In genomic region chr7:32936686-32937085, GRCh38 we compare ENCODE assay signal across 17 cellular contexts.
"Had no signal": no experiment of that assay in that cellular context is flagged by ENCODE, and none has a peak within 500 bp of the region (broad histone marks: within the 10 kb centered on the region; RNA-seq: fewer than 3 reads in every experiment).

No MANE protein-coding gene starts in this region.

- H3K9me3 ChIP-seq: left lung, pancreas had no signal

- H3K27ac ChIP-seq: pancreas, VCaP had no signal

- DNase-seq: activated CD4-positive, alpha-beta T cell treated with anti-CD3 and anti-CD28 coated beads for 36 hours; activated naive CD4-positive, alpha-beta T cell treated with Interleukin-2 at 50 U/mL for 16 hours; central memory CD4-positive, alpha-beta T cell; dermis blood vessel endothelial cell; endodermal cell; foreskin fibroblast; head of caudate nucleus; islet precursor cell; left lung; mesendoderm; pancreas; small intestine; stimulated activated naive B cell treated with anti-CD40 and anti-IgM and Interleukin-4, amounts not matched to agents 10 μg/mL and 1 μg/mL and 100 μg/mL, for 72 hours; substantia nigra; T-helper 1 cell; trophoblast cell had no signal

- H3K4me3 ChIP-seq: left lung, pancreas had no signal

- H3K27me3 ChIP-seq: left lung, pancreas had no signal
